9 cellular contexts compared by ENCODE assay signal in genomic region chr4:3042226-3042625, GRCh38. TPM values are rescaled to one million over a fixed set of nuclear protein-coding genes. Genes with fewer than 3 reads are reported as not detected.
DNase-seq lines count a peak whose midpoint lies in the region; ATAC-seq, FAIRE-seq and TF ChIP-seq lines count a peak whose summit lies in the region.
"Had no signal": no experiment of that assay in that cellular context is flagged by ENCODE, and none has a peak within 500 bp of the region (broad histone marks: within the 10 kb centered on the region; RNA-seq: fewer than 3 reads in every experiment).

No MANE protein-coding gene starts in this region.

- peak; percentile 48 for DNase-seq in DMS53 (lab: John Stamatoyannopoulos, UW)
- no peak for DNase-seq in DMS53 treated with DMSO at 0.1 percent for 48 hours (lab: John Stamatoyannopoulos, UW; ENCODE audit: unreplicated experiment)
- DNase-seq in activated CD4-positive, alpha-beta memory T cell treated with anti-CD3 and anti-CD28 coated beads for 36 hours, result no peak
- DNase-seq in kidney, result no peak
- DNase-seq in stimulated activated naive CD8-positive, alpha-beta T cell treated with anti-CD3 and anti-CD28 coated beads, Interleukin-15, amount 100 ng/mL, for 72 hours, result no peak
- no peak for DNase-seq in stimulated activated CD4-positive, alpha-beta T cell treated with anti-CD3 and anti-CD28 coated beads, Interleukin-1b, Interleukin-23, amount 100 ng/mL, for 48 hours
- no peak for DNase-seq in NCI-H1048 (lab: John Stamatoyannopoulos, UW)
- no peak for DNase-seq in SK-N-DZ (ENCODE audit: low spot score)
- DNase-seq: 8988T had no signal

- POLR2A ChIA-PET in activated CD4-positive, alpha-beta memory T cell treated with anti-CD3 and anti-CD28 coated beads for 36 hours (lab: Charles Lee), result interaction anchor here (1.0 kb wide), 1 partner anchor 80 kb away, joined by 3 read pairs; no protein-coding TSS in a partner anchor

- no peak for ATAC-seq in stimulated activated naive CD8-positive, alpha-beta T cell treated with anti-CD3 and anti-CD28 coated beads, Interleukin-15, amount 100 ng/mL, for 72 hours

- H3K27ac Mint-ChIP-seq in activated CD4-positive, alpha-beta memory T cell treated with anti-CD3 and anti-CD28 coated beads for 36 hours, result no peak overlapping the region
- H3K27ac Mint-ChIP-seq in stimulated activated naive CD8-positive, alpha-beta T cell treated with anti-CD3 and anti-CD28 coated beads, Interleukin-15, amount 100 ng/mL, for 72 hours, result peak overlapping the region in 1 of 2 donors; percentile 80

- peak overlapping the region in 1 of 2 donors; percentile 22 for H3K9ac ChIP-seq in kidney (ENCODE audit: low read length in 2 of 2)

- peaks cover 59% of the 10 kb centered on the region for H3K4me1 Mint-ChIP-seq in activated CD4-positive, alpha-beta memory T cell treated with anti-CD3 and anti-CD28 coated beads for 36 hours (ENCODE audit: low read depth)
- peaks cover 68% of the 10 kb centered on the region for H3K4me1 Mint-ChIP-seq in stimulated activated naive CD8-positive, alpha-beta T cell treated with anti-CD3 and anti-CD28 coated beads, Interleukin-15, amount 100 ng/mL, for 72 hours

- peaks cover 0 to 3% of the 10 kb centered on the region in 2 donors for H3K4me1 ChIP-seq in kidney (ENCODE audit: control insufficient read depth in 1 of 2, insufficient read depth in 1 of 2, low read depth in 1 of 2, low read length in 2 of 2)

- no peak overlapping the region for H3K27ac ChIP-seq in kidney (ENCODE audit: low read depth in 2 of 2, low read length in 2 of 2)

- no peak for FAIRE-seq in kidney (lab: Jason Lieb, UNC)

- peaks cover 6% of the 10 kb centered on the region for H3K36me3 Mint-ChIP-seq in activated CD4-positive, alpha-beta memory T cell treated with anti-CD3 and anti-CD28 coated beads for 36 hours

- H3K9me3 Mint-ChIP-seq in activated CD4-positive, alpha-beta memory T cell treated with anti-CD3 and anti-CD28 coated beads for 36 hours, result peaks cover 7% of the 10 kb centered on the region
- H3K9me3 Mint-ChIP-seq in stimulated activated naive CD8-positive, alpha-beta T cell treated with anti-CD3 and anti-CD28 coated beads, Interleukin-15, amount 100 ng/mL, for 72 hours, result peaks cover 7 to 8% of the 10 kb centered on the region in 2 donors

- intact Hi-C loops in activated CD4-positive, alpha-beta memory T cell treated with anti-CD3 and anti-CD28 coated beads for 36 hours (cut with micrococcal nuclease), result loop anchor here (10.0 kb wide), 1 partner anchor 277 kb away; no protein-coding TSS in a partner anchor
- intact Hi-C loops in kidney (cut with DNase I), result no loop called here

- no peak for TF ChIP-seq CTCF in kidney (IDR thresholded peaks at IDR 0.05; ENCODE audit: borderline replicate concordance, extremely low read depth, insufficient read depth)

- H3K4me3 Mint-ChIP-seq in activated CD4-positive, alpha-beta memory T cell treated with anti-CD3 and anti-CD28 coated beads for 36 hours, result peak overlapping the region; percentile 78
- H3K4me3 Mint-ChIP-seq in stimulated activated naive CD8-positive, alpha-beta T cell treated with anti-CD3 and anti-CD28 coated beads, Interleukin-15, amount 100 ng/mL, for 72 hours, result peak overlapping the region; percentile 82 to 90

- CTCF ChIA-PET in activated CD4-positive, alpha-beta memory T cell treated with anti-CD3 and anti-CD28 coated beads for 36 hours (lab: Charles Lee), result interaction anchor here (0.8 to 1.7 kb wide), 6 partner anchors 19 to 296 kb away, joined by 3 to 11 read pairs (median 4); partner anchors contain the start of genes GRK4 and NOP14

- peak overlapping the region; percentile 23 to 56 for H3K4me3 ChIP-seq in kidney (ENCODE audit: low read length in 2 of 2)

- H3K27me3 Mint-ChIP-seq in activated CD4-positive, alpha-beta memory T cell treated with anti-CD3 and anti-CD28 coated beads for 36 hours, result peaks cover 8% of the 10 kb centered on the region
- H3K27me3 Mint-ChIP-seq in stimulated activated naive CD8-positive, alpha-beta T cell treated with anti-CD3 and anti-CD28 coated beads, Interleukin-15, amount 100 ng/mL, for 72 hours, result peaks cover 31% of the 10 kb centered on the region

- no peaks in the 10 kb centered on the region for H3K36me3 ChIP-seq in kidney (ENCODE audit: control insufficient read depth in 1 of 2, insufficient read depth in 2 of 2, low read length in 2 of 2)

- H3K9me3 ChIP-seq in kidney (ENCODE audit: control insufficient read depth in 1 of 2, low read length in 2 of 2), result no peaks in the 10 kb centered on the region

RNA-seq across cellular contexts. Expression of gene HTT-AS, which starts 32.1 kb away (rescaled TPM):
- not detected for total RNA-seq in activated CD4-positive, alpha-beta memory T cell treated with anti-CD3 and anti-CD28 coated beads for 36 hours
- total RNA-seq in kidney, result not detected
- not detected for polyA plus RNA-seq in kidney (ENCODE audit: insufficient read depth, low read depth, low replicate concordance)
- not detected in 2 replicates for polyA plus RNA-seq in SK-N-DZ (2014; cell fraction: cytosol; rRNA removed)
- not detected in 2 replicates for polyA plus RNA-seq in SK-N-DZ (2014; cell fraction: nucleus; rRNA removed)

RNA-seq across cellular contexts. Expression of gene HTT, which starts 32.3 kb away (rescaled TPM):
- 10 to 100 TPM; 57.6 to 69.8 TPM for total RNA-seq in activated CD4-positive, alpha-beta memory T cell treated with anti-CD3 and anti-CD28 coated beads for 36 hours
- 64.0 TPM for total RNA-seq in kidney
- polyA plus RNA-seq in kidney (ENCODE audit: insufficient read depth, low read depth, low replicate concordance), result 7.2 TPM
- 6.9 and 11.7 TPM in 2 replicates for polyA plus RNA-seq in SK-N-DZ (2014; cell fraction: cytosol; rRNA removed)
- polyA plus RNA-seq in SK-N-DZ (2014; cell fraction: nucleus; rRNA removed), result 10.7 and 22.7 TPM in 2 replicates
